ENCODE assay signal across 8 cellular contexts in the genomic region with DNA sequence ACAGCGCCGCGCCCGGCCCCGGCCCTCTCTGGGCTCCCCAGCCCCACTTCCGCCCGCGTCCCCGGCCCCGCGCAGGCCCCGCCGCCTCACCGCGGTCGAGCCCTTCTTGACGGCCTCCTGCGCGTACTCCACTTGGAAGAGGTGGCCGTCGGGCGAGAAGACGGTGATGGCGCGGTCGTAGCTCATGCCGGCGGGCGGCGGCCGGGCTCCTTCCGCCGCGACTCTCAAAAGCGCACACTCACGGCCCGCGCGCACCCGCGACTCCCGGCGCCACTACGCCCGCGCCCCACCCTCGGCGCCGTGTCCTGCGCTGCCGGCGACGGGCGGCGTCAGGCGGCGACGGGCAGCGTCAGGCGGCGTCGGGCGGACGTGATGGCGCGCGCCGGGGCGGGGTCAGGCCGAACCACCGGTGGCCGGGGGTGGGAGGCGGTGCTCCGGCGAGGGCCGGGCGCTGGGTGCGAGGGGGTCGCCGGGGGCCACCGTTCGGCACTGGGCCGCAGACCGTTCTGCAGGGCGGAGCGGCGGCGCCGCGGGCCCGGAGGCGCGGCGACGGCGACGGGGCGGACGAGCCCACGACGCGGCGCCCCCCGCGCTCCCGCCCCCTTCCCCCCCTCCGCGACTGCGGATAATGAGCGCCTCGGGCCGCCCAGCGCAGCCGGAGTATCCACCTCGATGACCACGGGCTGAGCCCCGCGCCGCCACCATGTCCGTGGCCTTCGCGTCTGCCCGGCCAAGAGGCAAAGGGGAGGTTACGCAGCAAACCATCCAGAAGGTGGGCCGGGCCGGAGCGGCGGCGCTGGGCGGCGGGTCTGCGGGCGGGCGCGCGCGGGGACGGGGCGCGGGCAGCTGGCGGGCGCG. TPM values are rescaled to one million over a fixed set of nuclear protein-coding genes. Genes with fewer than 3 reads are reported as not detected.
DNase-seq lines count a peak whose midpoint lies in the region; ATAC-seq and TF ChIP-seq lines count a peak whose summit lies in the region.

A gene (minus strand): TSS at position 277 of the 858 bp plus-strand sequence. CDS start 91 bp downstream, at position 186.
A gene with protein sequence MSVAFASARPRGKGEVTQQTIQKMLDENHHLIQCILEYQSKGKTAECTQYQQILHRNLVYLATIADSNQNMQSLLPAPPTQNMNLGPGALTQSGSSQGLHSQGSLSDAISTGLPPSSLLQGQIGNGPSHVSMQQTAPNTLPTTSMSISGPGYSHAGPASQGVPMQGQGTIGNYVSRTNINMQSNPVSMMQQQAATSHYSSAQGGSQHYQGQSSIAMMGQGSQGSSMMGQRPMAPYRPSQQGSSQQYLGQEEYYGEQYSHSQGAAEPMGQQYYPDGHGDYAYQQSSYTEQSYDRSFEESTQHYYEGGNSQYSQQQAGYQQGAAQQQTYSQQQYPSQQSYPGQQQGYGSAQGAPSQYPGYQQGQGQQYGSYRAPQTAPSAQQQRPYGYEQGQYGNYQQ (plus strand): TSS at position 652 of the 858 bp plus-strand sequence. CDS start 52 bp downstream, at position 704.

- peaks cover 21% of the 10 kb centered on the region for H3K4me1 Mint-ChIP-seq in activated T-helper 17 cell treated with anti-CD3 and anti-CD28 coated beads, Interleukin-2, amount 50 U/mL, for 72 hours
- peaks cover 43% of the 10 kb centered on the region for H3K4me1 Mint-ChIP-seq in nephron progenitor cell
- H3K4me1 Mint-ChIP-seq in stimulated activated naive CD8-positive, alpha-beta T cell treated with anti-CD3 and anti-CD28 coated beads, Interleukin-15, Interleukin-2, amounts not matched to agents 100 ng/mL and 50 ng/mL, for 24 hours (ENCODE audit: low read depth), result peaks cover 50% of the 10 kb centered on the region

- H3K27ac ChIP-seq in HUES64 (ENCODE audit: low read depth, low read length), result peak within 1 kb of the TSS; percentile 76; the same call in 1 of the 2 replicates

- ATAC-seq in GM21423 (IDR thresholded peaks at IDR 0.05; ENCODE audit: unreplicated experiment), result peak; percentile 75
- peak; percentile 87 for ATAC-seq in activated T-helper 17 cell treated with anti-CD3 and anti-CD28 coated beads, Interleukin-2, amount 50 U/mL, for 72 hours (replicated peaks)

- peak within 1 kb of the TSS; percentile 93 for H3K9ac ChIP-seq in HUES64 (ENCODE audit: low read depth, low read length)

- WGBS in HUES64, result under 1% methylated on average over 143 of the region's 143 CpGs

- TF ChIP-seq CTCF in fibroblast of the aortic adventitia (IDR thresholded peaks at IDR 0.05; ENCODE audit: insufficient read depth, low read length) (no peak), nephron progenitor cell (IDR thresholded peaks at IDR 0.05) (no peak)

- peak within 1 kb of the TSS; percentile 92 for H3K4me3 Mint-ChIP-seq in activated T-helper 17 cell treated with anti-CD3 and anti-CD28 coated beads, Interleukin-2, amount 50 U/mL, for 72 hours
- H3K4me3 Mint-ChIP-seq in nephron progenitor cell, result peak within 1 kb of the TSS; percentile 90
- H3K4me3 Mint-ChIP-seq in stimulated activated naive CD8-positive, alpha-beta T cell treated with anti-CD3 and anti-CD28 coated beads, Interleukin-15, Interleukin-2, amounts not matched to agents 100 ng/mL and 50 ng/mL, for 24 hours, result peak within 1 kb of the TSS; percentile 93

- peaks cover 9% of the 10 kb centered on the region for H3K4me1 ChIP-seq in HUES64 (ENCODE audit: insufficient read depth, low read length)

- H3K27me3 Mint-ChIP-seq in activated T-helper 17 cell treated with anti-CD3 and anti-CD28 coated beads, Interleukin-2, amount 50 U/mL, for 72 hours, result no peaks in the 10 kb centered on the region
- H3K27me3 Mint-ChIP-seq in nephron progenitor cell (ENCODE audit: low read depth, poor library complexity), result peaks cover 2% of the 10 kb centered on the region
- H3K27me3 Mint-ChIP-seq in stimulated activated naive CD8-positive, alpha-beta T cell treated with anti-CD3 and anti-CD28 coated beads, Interleukin-15, Interleukin-2, amounts not matched to agents 100 ng/mL and 50 ng/mL, for 24 hours, result no peaks in the 10 kb centered on the region

- H3K27ac Mint-ChIP-seq in activated T-helper 17 cell treated with anti-CD3 and anti-CD28 coated beads, Interleukin-2, amount 50 U/mL, for 72 hours, result peak within 1 kb of the TSS; percentile 92
- peak within 1 kb of the TSS; percentile 96 for H3K27ac Mint-ChIP-seq in nephron progenitor cell
- H3K27ac Mint-ChIP-seq in stimulated activated naive CD8-positive, alpha-beta T cell treated with anti-CD3 and anti-CD28 coated beads, Interleukin-15, Interleukin-2, amounts not matched to agents 100 ng/mL and 50 ng/mL, for 24 hours, result peak within 1 kb of the TSS; percentile 96

- H3K27me3 ChIP-seq in HUES64 (ENCODE audit: insufficient read depth, low read length), result no peaks in the 10 kb centered on the region

- peaks cover 41% of the 10 kb centered on the region for H3K36me3 Mint-ChIP-seq in activated T-helper 17 cell treated with anti-CD3 and anti-CD28 coated beads, Interleukin-2, amount 50 U/mL, for 72 hours (ENCODE audit: low read depth)
- peaks cover 37% of the 10 kb centered on the region for H3K36me3 Mint-ChIP-seq in nephron progenitor cell (ENCODE audit: low read depth)
- peaks cover 49% of the 10 kb centered on the region for H3K36me3 Mint-ChIP-seq in stimulated activated naive CD8-positive, alpha-beta T cell treated with anti-CD3 and anti-CD28 coated beads, Interleukin-15, Interleukin-2, amounts not matched to agents 100 ng/mL and 50 ng/mL, for 24 hours (ENCODE audit: low read depth)

- H3K36me3 ChIP-seq in HUES64 (ENCODE audit: insufficient read depth, low read length), result peaks cover 41% of the 10 kb centered on the region

- DNase-seq in DMS114 treated with DMSO at 0.1 percent for 48 hours (lab: John Stamatoyannopoulos, UW; ENCODE audit: unreplicated experiment), result peak; percentile 67
- DNase-seq in RKO (ENCODE audit: low spot score), result peak; percentile 91
- DNase-seq in fibroblast of the aortic adventitia (ENCODE audit: low read depth), result peak; percentile 78
- DNase-seq in nephron progenitor cell, result peak; percentile 86

- no peaks in the 10 kb centered on the region for H3K9me3 ChIP-seq in HUES64 (ENCODE audit: insufficient read depth, low read depth, low read length)

- H3K9me3 Mint-ChIP-seq in activated T-helper 17 cell treated with anti-CD3 and anti-CD28 coated beads, Interleukin-2, amount 50 U/mL, for 72 hours, result no peaks in the 10 kb centered on the region
- H3K9me3 Mint-ChIP-seq in nephron progenitor cell, result no peaks in the 10 kb centered on the region
- H3K9me3 Mint-ChIP-seq in stimulated activated naive CD8-positive, alpha-beta T cell treated with anti-CD3 and anti-CD28 coated beads, Interleukin-15, Interleukin-2, amounts not matched to agents 100 ng/mL and 50 ng/mL, for 24 hours, result no peaks in the 10 kb centered on the region

- H3K4me3 ChIP-seq in HUES64 (ENCODE audit: low read length) (peak within 1 kb of the TSS; percentile 66), fibroblast of the aortic adventitia (ENCODE audit: low read depth, low read length) (peak within 1 kb of the TSS; percentile 77)

RNA-seq across cellular contexts. Expression of the first gene that starts in this region (rescaled TPM):
- 304 TPM for polyA plus RNA-seq in HUES64 (2013, experiment 1 of 2)
- polyA plus RNA-seq in HUES64 (2013, experiment 2 of 2), result 282 TPM
- 100 to 1,000 TPM; 161 to 334 TPM for total RNA-seq in activated T-helper 17 cell treated with anti-CD3 and anti-CD28 coated beads, Interleukin-2, amount 50 U/mL, for 72 hours
- 237 and 282 TPM in 2 replicates for total RNA-seq in fibroblast of the aortic adventitia (ENCODE audit: low replicate concordance)

RNA-seq across cellular contexts. Expression of the second gene that starts in this region (rescaled TPM):
- polyA plus RNA-seq in HUES64 (2013, experiment 1 of 2), result 11.1 TPM
- 12.2 TPM for polyA plus RNA-seq in HUES64 (2013, experiment 2 of 2)
- 10 to 100 TPM; 16.5 to 17.9 TPM for total RNA-seq in activated T-helper 17 cell treated with anti-CD3 and anti-CD28 coated beads, Interleukin-2, amount 50 U/mL, for 72 hours
- 5.7 and 8.9 TPM in 2 replicates for total RNA-seq in fibroblast of the aortic adventitia (ENCODE audit: low replicate concordance)

Comparison
In these comparisons a context has a peak if more than half of its experiments do, and no peak if none do; other contexts are left out.
1. Peak in every context shown above with its lines: DNase-seq, ATAC-seq, H3K4me3 ChIP-seq and H3K27ac ChIP-seq.